8 cellular contexts compared by ENCODE assay signal in the genomic region with DNA sequence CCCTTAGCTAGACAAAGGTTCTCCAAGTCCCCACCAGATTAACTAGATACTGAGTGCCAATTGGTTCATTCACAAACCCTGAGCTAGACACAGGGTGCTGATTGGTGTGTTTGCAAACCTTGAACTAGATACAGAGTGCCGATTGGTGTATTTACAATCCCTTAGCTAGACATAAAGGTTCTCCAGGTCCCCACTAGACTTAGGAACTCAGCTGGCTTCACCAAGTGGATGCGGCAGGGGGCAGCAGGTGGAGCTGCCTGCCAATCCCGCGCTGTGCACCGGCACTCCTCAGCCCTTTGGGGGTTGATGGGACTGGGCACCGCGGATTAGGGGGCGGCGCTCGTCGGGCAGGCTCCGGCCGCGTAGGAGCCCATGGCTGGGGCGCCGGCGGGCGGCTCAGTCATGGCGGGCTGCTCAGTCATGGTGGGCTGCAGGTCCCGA.
DNase-seq lines count a peak whose midpoint lies in the region; ATAC-seq, FAIRE-seq and TF ChIP-seq lines count a peak whose summit lies in the region.
"Not testable (repeated sequence)": the region's sequence is repeated elsewhere in the genome, so short reads cannot be mapped to it uniquely, and the experiment has no call there.

No MANE protein-coding gene starts in this region.

- not testable (repeated sequence) for FAIRE-seq in bronchial epithelial cell (lab: Jason Lieb, UNC)

- CTCF ChIA-PET in BJ (lab: Yijun Ruan, JAX), result interaction anchor here (1.1 kb wide), 1 partner anchor 109 kb away, joined by 3 read pairs; no protein-coding TSS in a partner anchor
- CTCF ChIA-PET in activated B cell treated with CpG ODN at 0.5 μM for 24 hours (lab: Charles Lee), result not testable (repeated sequence)

- not testable (repeated sequence) for H3K9me3 Mint-ChIP-seq in activated B cell treated with CpG ODN at 0.5 μM for 24 hours; activated T-cell treated with anti-CD3 and anti-CD28 coated beads, Interleukin-2, amount 50 U/mL, for 4 hours; immature natural killer cell

- H3K4me1 Mint-ChIP-seq in activated B cell treated with CpG ODN at 0.5 μM for 24 hours (peaks cover 19% of the 10 kb centered on the region), immature natural killer cell (peaks cover 25 to 29% of the 10 kb centered on the region in 2 donors)
- H3K4me1 Mint-ChIP-seq in activated T-cell treated with anti-CD3 and anti-CD28 coated beads, Interleukin-2, amount 50 U/mL, for 4 hours (ENCODE audit: low read depth), result peaks cover 14% of the 10 kb centered on the region

- not testable (repeated sequence) for H3K27me3 Mint-ChIP-seq in activated B cell treated with CpG ODN at 0.5 μM for 24 hours; activated T-cell treated with anti-CD3 and anti-CD28 coated beads, Interleukin-2, amount 50 U/mL, for 4 hours (ENCODE audit: low read depth); immature natural killer cell (ENCODE audit: low read depth in 3 of 3)

- POLR2A ChIA-PET in BJ (lab: Charles Lee); activated B cell treated with CpG ODN at 0.5 μM for 24 hours (lab: Charles Lee): not testable (repeated sequence)

- not testable (repeated sequence) for H3K27ac Mint-ChIP-seq in activated B cell treated with CpG ODN at 0.5 μM for 24 hours, immature natural killer cell

- peak overlapping the region; percentile 2; the same call in 1 of the 2 replicates for H3K4me3 ChIP-seq in BJ (ENCODE audit: low read depth, low read length)
- H3K4me3 ChIP-seq in bronchial epithelial cell (ENCODE audit: low read depth, low read length), result not testable (repeated sequence)

- DNase-seq in BJ (ENCODE audit: low read depth); activated B cell treated with CpG ODN at 0.5 μM for 24 hours; bronchial epithelial cell (ENCODE audit: low read depth): not testable (repeated sequence)
- peak; percentile 10 for DNase-seq in EL
- peak; percentile 41 for DNase-seq in NCI-H446 treated with DMSO at 0.1 percent for 48 hours (lab: John Stamatoyannopoulos, UW)
- DNase-seq in activated T-cell treated with anti-CD3 and anti-CD28 coated beads, Interleukin-2, amount 50 U/mL, for 4 hours, result peak; percentile 16
- DNase-seq in immature natural killer cell, result peak; percentile 28 to 42 (median 28)
- peak; percentile 12 for DNase-seq in stimulated activated CD8-positive, alpha-beta memory T cell treated with anti-CD3 and anti-CD28 coated beads, Interleukin-4, amount 100 ng/mL, for 24 hours (ENCODE audit: low read depth)

- not testable (repeated sequence) for TF ChIP-seq CTCF in BJ (IDR thresholded peaks at IDR 0.05; ENCODE audit: insufficient read depth, low read depth, low read length); activated B cell treated with CpG ODN at 0.5 μM for 24 hours (IDR thresholded peaks at IDR 0.05)
- TF ChIP-seq CTCF in bronchial epithelial cell (IDR thresholded peaks at IDR 0.05; ENCODE audit: insufficient read depth, low read length, severe bottlenecking), result peak; percentile 3

- H3K27me3 ChIP-seq in BJ (ENCODE audit: control insufficient read depth, insufficient read depth, low read length); bronchial epithelial cell (ENCODE audit: control insufficient read depth, insufficient read depth, low read length): not testable (repeated sequence)

- not testable (repeated sequence) for H3K36me3 Mint-ChIP-seq in activated B cell treated with CpG ODN at 0.5 μM for 24 hours (ENCODE audit: low read depth); activated T-cell treated with anti-CD3 and anti-CD28 coated beads, Interleukin-2, amount 50 U/mL, for 4 hours (ENCODE audit: insufficient read depth); immature natural killer cell

- intact Hi-C loops in activated B cell treated with CpG ODN at 0.5 μM for 24 hours (cut with micrococcal nuclease), result not testable (repeated sequence)

- ATAC-seq in activated B cell treated with CpG ODN at 0.5 μM for 24 hours (ENCODE audit: low read depth), result not testable (repeated sequence)
- ATAC-seq in activated T-cell treated with anti-CD3 and anti-CD28 coated beads, Interleukin-2, amount 50 U/mL, for 4 hours, result peak in 1 of 2 donors; percentile 15

- not testable (repeated sequence) for H3K36me3 ChIP-seq in BJ (ENCODE audit: control insufficient read depth, insufficient read depth, low read length); bronchial epithelial cell (ENCODE audit: control insufficient read depth, insufficient read depth, low read length)

- H3K4me3 Mint-ChIP-seq in activated B cell treated with CpG ODN at 0.5 μM for 24 hours (peak overlapping the region; percentile 19), immature natural killer cell (peak overlapping the region in 4 of 5 donors; percentile 39 to 97 (median 87))
- not testable (repeated sequence) for H3K4me3 Mint-ChIP-seq in activated T-cell treated with anti-CD3 and anti-CD28 coated beads, Interleukin-2, amount 50 U/mL, for 4 hours
